ENCODE assay signal across 14 cellular contexts in the genomic region with DNA sequence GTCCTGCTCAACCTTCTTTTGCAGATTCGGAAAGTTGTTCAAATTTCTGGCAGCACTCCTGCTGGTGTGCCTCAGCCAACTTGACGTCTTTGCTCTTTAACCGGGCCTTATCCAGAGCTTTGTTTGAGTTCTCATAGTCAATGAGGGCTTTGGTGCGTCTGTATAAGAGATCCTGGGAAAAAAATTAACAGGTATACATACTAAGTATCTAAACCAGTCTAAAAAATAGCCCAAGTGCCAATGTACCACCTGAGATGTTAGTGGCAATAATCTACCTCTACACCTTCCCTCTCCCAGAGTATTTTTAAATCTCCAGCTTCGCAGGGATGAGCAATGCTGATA.
"Had no signal": no experiment of that assay in that cellular context is flagged by ENCODE, and none has a peak within 500 bp of the region (broad histone marks: within the 10 kb centered on the region; RNA-seq: fewer than 3 reads in every experiment).

No MANE protein-coding gene starts in this region.

- H3K4me1 ChIP-seq: sigmoid colon had no signal

- H3K27ac ChIP-seq: neutrophil, sigmoid colon, skin epidermis had no signal

- H3K27ac Mint-ChIP-seq: dendritic cell treated with granulocyte-macrophage colony-stimulating factor and Interleukin-4, amounts not matched to agents 40 ng/mL and 50 ng/mL, for 4 days; naive thymus-derived CD4-positive, alpha-beta T cell; stimulated activated naive B cell treated with anti-CD40 and anti-IgM and Interleukin-4, amounts not matched to agents 10 μg/mL and 1 μg/mL and 100 μg/mL, for 72 hours had no signal

- ATAC-seq: left colon; naive thymus-derived CD4-positive, alpha-beta T cell; stimulated activated naive B cell treated with anti-CD40 and anti-IgM and Interleukin-4, amounts not matched to agents 10 μg/mL and 1 μg/mL and 100 μg/mL, for 72 hours had no signal

- H3K4me3 ChIP-seq: sigmoid colon, skin epidermis had no signal

- H3K4me3 Mint-ChIP-seq: dendritic cell treated with granulocyte-macrophage colony-stimulating factor and Interleukin-4, amounts not matched to agents 40 ng/mL and 50 ng/mL, for 4 days; naive thymus-derived CD4-positive, alpha-beta T cell; stimulated activated naive B cell treated with anti-CD40 and anti-IgM and Interleukin-4, amounts not matched to agents 10 μg/mL and 1 μg/mL and 100 μg/mL, for 72 hours had no signal

- H3K27me3 Mint-ChIP-seq: dendritic cell treated with granulocyte-macrophage colony-stimulating factor and Interleukin-4, amounts not matched to agents 40 ng/mL and 50 ng/mL, for 4 days; naive thymus-derived CD4-positive, alpha-beta T cell; stimulated activated naive B cell treated with anti-CD40 and anti-IgM and Interleukin-4, amounts not matched to agents 10 μg/mL and 1 μg/mL and 100 μg/mL, for 72 hours had no signal

- H3K9me3 Mint-ChIP-seq: dendritic cell treated with granulocyte-macrophage colony-stimulating factor and Interleukin-4, amounts not matched to agents 40 ng/mL and 50 ng/mL, for 4 days; stimulated activated naive B cell treated with anti-CD40 and anti-IgM and Interleukin-4, amounts not matched to agents 10 μg/mL and 1 μg/mL and 100 μg/mL, for 72 hours had no signal

- H3K9me3 ChIP-seq: neutrophil, sigmoid colon had no signal

- H3K27me3 ChIP-seq: neutrophil, sigmoid colon had no signal

- DNase-seq: foreskin melanocyte; head of caudate nucleus; hippocampal formation; left colon; mammary epithelial cell; naive thymus-derived CD4-positive, alpha-beta T cell; sigmoid colon; stimulated activated CD4-positive, alpha-beta T cell treated with anti-CD3 and anti-CD28 coated beads, Interleukin-2, amount 100 ng/mL, for 24 hours; stimulated activated CD4-positive, alpha-beta T cell treated with anti-CD3 and anti-CD28 coated beads, Interleukin-4, amount 100 ng/mL, for 4 hours; stimulated activated naive B cell treated with anti-CD40 and anti-IgM and Interleukin-4, amounts not matched to agents 10 μg/mL and 1 μg/mL and 100 μg/mL, for 72 hours; trophoblast cell had no signal
